ENCODE assay signal across 15 cellular contexts in the genomic region with DNA sequence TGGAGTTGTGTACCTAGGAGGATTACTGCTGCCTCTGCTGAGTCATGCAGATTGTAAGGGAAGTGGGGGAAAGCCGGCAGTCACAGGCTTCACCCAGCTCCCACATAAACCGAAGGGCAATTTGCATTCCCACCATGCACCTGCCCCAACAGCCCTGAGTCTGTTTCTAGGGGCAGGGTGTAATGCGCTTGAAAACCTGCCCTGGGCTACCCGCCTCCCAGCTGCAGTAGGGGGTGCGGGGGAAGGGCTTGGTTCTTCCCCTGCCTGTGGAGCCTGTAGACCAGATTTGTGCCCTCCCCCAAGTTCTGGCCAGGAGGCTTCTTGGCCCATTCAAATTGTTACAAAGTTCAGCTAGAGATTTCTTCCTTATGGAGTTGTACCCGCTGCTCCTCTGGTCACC.
DNase-seq lines count a peak whose midpoint lies in the region; TF ChIP-seq lines count a peak whose summit lies in the region.
"Had no signal": no experiment of that assay in that cellular context is flagged by ENCODE, and none has a peak within 500 bp of the region (broad histone marks: within the 10 kb centered on the region; RNA-seq: fewer than 3 reads in every experiment).

No MANE protein-coding gene starts in this region.

- H2BK15ac ChIP-seq in mesendoderm (replicated peaks; ENCODE audit: low read depth) = no peak overlapping the region

- H3K4ac ChIP-seq in mesendoderm (ENCODE audit: low read depth, low read length) = no peak overlapping the region

- H3K4me3 ChIP-seq in HUES6 (ENCODE audit: low read depth, low read length) (no peak overlapping the region), NT2/D1 (ENCODE audit: insufficient read length, low read depth) (no peak overlapping the region), mesendoderm (ENCODE audit: low read length) (no peak overlapping the region), uterus (no peak overlapping the region)
- H3K4me3 ChIP-seq: GM12878 had no signal

- H2AK5ac ChIP-seq in mesendoderm (ENCODE audit: low read length) = no peak overlapping the region

- no peaks in the 10 kb centered on the region for H3K79me1 ChIP-seq in mesendoderm (ENCODE audit: low read length)

- no peaks in the 10 kb centered on the region for H3K79me2 ChIP-seq in mesendoderm (ENCODE audit: control insufficient read depth, insufficient read depth, low read length)

- H3K27me3 ChIP-seq in HUES6 (ENCODE audit: control insufficient read depth, insufficient read depth, low read length) (no peaks in the 10 kb centered on the region; the same call in 1 of the 2 replicates), NT2/D1 (ENCODE audit: insufficient read depth, insufficient read length) (no peaks in the 10 kb centered on the region), mesendoderm (ENCODE audit: insufficient read depth, low read length, poor library complexity) (no peaks in the 10 kb centered on the region), uterus (no peaks in the 10 kb centered on the region)

- H3K36me3 ChIP-seq in HUES6 (ENCODE audit: control insufficient read depth, insufficient read depth, low read length) (no peaks in the 10 kb centered on the region), NT2/D1 (ENCODE audit: insufficient read depth, insufficient read length, low read length) (no peaks in the 10 kb centered on the region), mesendoderm (ENCODE audit: control insufficient read depth, insufficient read depth, low read length) (no peaks in the 10 kb centered on the region), uterus (no peaks in the 10 kb centered on the region)

- peak; percentile 58 for DNase-seq in ELF-1 (ENCODE audit: low read depth, low spot score)
- DNase-seq in NT2/D1 (ENCODE audit: low read depth, low spot score) = peak; percentile 6
- DNase-seq in mesendoderm = peak; percentile 21
- DNase-seq in DMS79 treated with DMSO at 0.1 percent for 48 hours (lab: John Stamatoyannopoulos, UW) = no peak
- DNase-seq in uterus = no peak
- DNase-seq in T-helper 1 cell = no peak
- no peak for DNase-seq in DMS53 (lab: John Stamatoyannopoulos, UW)
- DNase-seq: C1 segment of cervical spinal cord; CD4-positive, alpha-beta memory T cell; DND-41; IMR-90; KG1 had no signal

- H3K18ac ChIP-seq in mesendoderm (ENCODE audit: low read length) = no peak overlapping the region

- peaks cover 13% of the 10 kb centered on the region for H3K4me1 ChIP-seq in HUES6 (ENCODE audit: control insufficient read depth, insufficient read depth, low read length)
- H3K4me1 ChIP-seq in NT2/D1 (ENCODE audit: insufficient read depth, insufficient read length) = no peaks in the 10 kb centered on the region
- no peaks in the 10 kb centered on the region for H3K4me1 ChIP-seq in mesendoderm (ENCODE audit: control insufficient read depth, low read depth, low read length)
- H3K4me1 ChIP-seq in uterus = no peaks in the 10 kb centered on the region

- H3K27ac ChIP-seq in HUES6 (ENCODE audit: low read depth, low read length) = 0 out of 2 replicates have a peak overlapping the region, but pooled peaks have one; percentile 4
- no peak overlapping the region for H3K27ac ChIP-seq in mesendoderm (ENCODE audit: low read depth, low read length)
- no peak overlapping the region for H3K27ac ChIP-seq in uterus
- H3K27ac ChIP-seq: HL-60 had no signal

- H3K23ac ChIP-seq in mesendoderm (ENCODE audit: low read length) = no peak overlapping the region

- no peak overlapping the region for H3K4me2 ChIP-seq in mesendoderm (ENCODE audit: low read length)

- no peaks in the 10 kb centered on the region for H3K9me3 ChIP-seq in HUES6 (ENCODE audit: control insufficient read depth, insufficient read depth, low read depth, low read length)
- no peaks in the 10 kb centered on the region for H3K9me3 ChIP-seq in NT2/D1 (ENCODE audit: insufficient read depth, low read length)
- H3K9me3 ChIP-seq in uterus = no peaks in the 10 kb centered on the region

- no peak for TF ChIP-seq POLR2A in uterus (IDR thresholded peaks at IDR 0.05)

- no peak for TF ChIP-seq CTCF in uterus (IDR thresholded peaks at IDR 0.05)

- H2BK5ac ChIP-seq in mesendoderm (ENCODE audit: low read length) = no peak overlapping the region

- H3K9ac ChIP-seq in HUES6 (ENCODE audit: low read length) (no peak overlapping the region), NT2/D1 (ENCODE audit: insufficient read length, low read depth) (no peak overlapping the region), mesendoderm (ENCODE audit: low read length) (no peak overlapping the region)

- no CpG with 5 or more reads among the region's 6 CpGs for WGBS in mesendoderm (ENCODE audit: extremely low coverage, insufficient coverage, low lambda C conversion rate)

- H3K56ac ChIP-seq in mesendoderm (ENCODE audit: low read length) = no peak overlapping the region

- H2BK120ac ChIP-seq in mesendoderm (ENCODE audit: low read depth, low read length) = no peak overlapping the region

- no peak overlapping the region for H4K5ac ChIP-seq in mesendoderm (ENCODE audit: low read length)

- no peak overlapping the region for H4K8ac ChIP-seq in mesendoderm (ENCODE audit: low read depth, low read length)

- intact Hi-C loops in uterus (cut with DNase I; ENCODE audit: low total_unique reads) = no loop called here

Comparison
In these comparisons a context has a peak if more than half of its experiments do, and no peak if none do; other contexts are left out.
1. DNase-seq: peak in ELF-1 (single experiment), NT2/D1 (single experiment) and mesendoderm (single experiment); none in DMS79 treated with DMSO at 0.1 percent for 48 hours (single experiment), uterus (0 of 2), T-helper 1 cell (0 of 5) and DMS53 (single experiment).